ENCODE assay signal across 18 cellular contexts in genomic region chr6:44733146-44733545, GRCh38.
"Had no signal": no experiment of that assay in that cellular context is flagged by ENCODE, and none has a peak within 500 bp of the region (broad histone marks: within the 10 kb centered on the region; RNA-seq: fewer than 3 reads in every experiment).

No MANE protein-coding gene starts in this region.

- DNase-seq: activated CD4-positive, alpha-beta T cell treated with anti-CD3 and anti-CD28 coated beads for 1 hour; activated CD4-positive, alpha-beta T cell treated with anti-CD3 and anti-CD28 coated beads, Interleukin-2, amount 50 U/mL, for 1 hour; activated CD8-positive, alpha-beta T cell treated with anti-CD3 and anti-CD28 coated beads, Interleukin-2, amount 10 ng/mL, durations not matched to agents 7 days and 5 days; brain microvascular endothelial cell; central memory CD4-positive, alpha-beta T cell; effector memory CD4-positive, alpha-beta T cell; stimulated activated CD4-positive, alpha-beta T cell treated with anti-CD3 and anti-CD28 coated beads, Interleukin-4, amount 100 ng/mL, for 1 hour; stimulated activated naive CD4-positive, alpha-beta T cell; T-cell; WERI-Rb-1 had no signal

- H3K36me3 ChIP-seq: brain microvascular endothelial cell, gastrocnemius medialis, neutrophil, pancreas, sigmoid colon, thoracic aorta, upper lobe of left lung, WERI-Rb-1 had no signal

- H3K27me3 ChIP-seq: brain microvascular endothelial cell, gastrocnemius medialis, neutrophil, pancreas, sigmoid colon, upper lobe of left lung had no signal

- H3K27ac ChIP-seq: brain microvascular endothelial cell, gastrocnemius medialis, neutrophil, pancreas, sigmoid colon, thoracic aorta, upper lobe of left lung, WERI-Rb-1 had no signal

- H3K9me3 ChIP-seq: gastrocnemius medialis, neutrophil, pancreas, sigmoid colon, thoracic aorta, upper lobe of left lung had no signal

- H3K4me1 ChIP-seq: pancreas had no signal

- H3K4me3 ChIP-seq: gastrocnemius medialis, pancreas, sigmoid colon, thoracic aorta, upper lobe of left lung had no signal

- ATAC-seq: activated CD8-positive, alpha-beta T cell treated with anti-CD3 and anti-CD28 coated beads, Interleukin-2, amount 10 ng/mL, durations not matched to agents 7 days and 5 days; activated naive CD4-positive, alpha-beta T cell treated with anti-CD3 and anti-CD28 coated beads, Interleukin-2, amount 50 U/mL, for 72 hours; esophagus mucosa; T-cell had no signal
